In the genomic region with DNA sequence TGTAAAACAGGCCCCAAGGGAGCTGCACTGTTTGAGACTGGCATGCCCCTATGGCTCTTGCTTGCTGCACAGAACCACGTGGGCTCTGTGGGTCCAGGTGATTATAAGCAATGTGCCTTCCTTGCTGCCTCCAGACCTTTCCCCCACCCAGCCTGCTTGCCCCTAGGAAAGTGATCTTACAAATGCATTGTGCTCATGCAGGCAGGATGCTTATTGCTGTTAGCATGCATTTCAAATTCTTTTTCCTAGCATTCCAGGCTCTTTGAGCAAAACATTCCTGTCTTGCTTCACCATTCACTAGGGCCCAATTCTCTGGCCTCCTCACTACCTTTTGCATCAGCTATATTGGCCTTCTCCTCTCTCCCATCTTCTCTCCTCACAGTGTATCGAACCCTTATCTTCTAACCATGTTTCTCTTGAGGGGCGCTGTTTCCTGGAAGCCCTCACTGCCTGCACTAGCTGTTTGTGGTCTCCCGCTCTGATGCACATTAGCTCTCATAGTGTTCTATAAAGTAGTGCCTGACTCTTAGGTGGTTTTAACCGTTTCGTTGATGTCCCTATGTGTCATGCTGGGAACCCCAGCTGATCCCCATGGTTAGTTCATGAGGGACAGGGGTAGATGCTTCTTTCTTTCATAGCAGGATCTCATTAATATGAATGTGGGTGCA, we compare ENCODE assay signal across 18 cellular contexts.
DNase-seq lines count a peak whose midpoint lies in the region; ATAC-seq, FAIRE-seq and TF ChIP-seq lines count a peak whose summit lies in the region.
"Had no signal": no experiment of that assay in that cellular context is flagged by ENCODE, and none has a peak within 500 bp of the region (broad histone marks: within the 10 kb centered on the region; RNA-seq: fewer than 3 reads in every experiment).

No MANE protein-coding gene starts in this region.

- H3K4me3 ChIP-seq in NT2/D1 (ENCODE audit: insufficient read length, low read depth) (no peak overlapping the region), small intestine (ENCODE audit: low read depth in 1 of 2, low read length in 2 of 2) (no peak overlapping the region), BE2C (ENCODE audit: low read depth, low read length) (no peak overlapping the region)
- H3K4me3 ChIP-seq: K562 had no signal

- WGBS in small intestine, 3 donors = 89 to 91% (median 90%) methylated on average over 6 of the region's 6 CpGs

- DNase-seq in GM13976 (ENCODE audit: low spot score) (peak; percentile 6), NT2/D1 (ENCODE audit: low read depth, low spot score) (peak; percentile 22), small intestine (peak; percentile 24), HuH-7.5 (ENCODE audit: low spot score) (no peak), BE2C (no peak), anterior cingulate cortex (lab: John Stamatoyannopoulos, UW) (no peak)
- peak; percentile 22 for DNase-seq in activated naive CD8-positive, alpha-beta T cell treated with anti-CD3 and anti-CD28 coated beads, Interleukin-2, amount 50 U/mL, for 24 hours
- DNase-seq: COR-L47; dermis blood vessel endothelial cell; left cardiac atrium; MV-4-11; NCI-H187; nephron progenitor cell; stimulated activated CD4-positive, alpha-beta T cell treated with anti-CD3 and anti-CD28 coated beads, Interleukin-4, amount 100 ng/mL, for 4 hours had no signal

- no peaks in the 10 kb centered on the region for H3K27me3 Mint-ChIP-seq in activated naive CD8-positive, alpha-beta T cell treated with anti-CD3 and anti-CD28 coated beads, Interleukin-2, amount 50 U/mL, for 24 hours

- no peaks in the 10 kb centered on the region for H3K36me3 ChIP-seq in NT2/D1 (ENCODE audit: insufficient read depth, insufficient read length, low read length)
- peaks cover 0 to 2% of the 10 kb centered on the region in 2 donors for H3K36me3 ChIP-seq in small intestine (ENCODE audit: control insufficient read depth in 2 of 2, insufficient read depth in 2 of 2, low read length in 2 of 2)
- H3K36me3 ChIP-seq in BE2C = peaks cover 18% of the 10 kb centered on the region; the same call in 1 of the 2 replicates

- H3K27ac ChIP-seq in small intestine (ENCODE audit: low read depth in 1 of 2, low read length in 1 of 2) = no peak overlapping the region

- H3K36me3 Mint-ChIP-seq in activated naive CD8-positive, alpha-beta T cell treated with anti-CD3 and anti-CD28 coated beads, Interleukin-2, amount 50 U/mL, for 24 hours (ENCODE audit: low read depth) = peaks cover 4% of the 10 kb centered on the region

- peaks cover 40% of the 10 kb centered on the region for H3K4me1 Mint-ChIP-seq in activated naive CD8-positive, alpha-beta T cell treated with anti-CD3 and anti-CD28 coated beads, Interleukin-2, amount 50 U/mL, for 24 hours
- H3K4me1 Mint-ChIP-seq: nephron progenitor cell had no signal

- in situ Hi-C loops in GM13976 (cut with MboI; ENCODE audit: low sequenced_read_pairs, unreplicated experiment) = no loop called here

- H3K9ac ChIP-seq in NT2/D1 (ENCODE audit: insufficient read length, low read depth) = no peak overlapping the region

- peak; percentile 96 for ATAC-seq in activated naive CD8-positive, alpha-beta T cell treated with anti-CD3 and anti-CD28 coated beads, Interleukin-2, amount 50 U/mL, for 24 hours
- ATAC-seq: K562, left cardiac atrium, Panc1 had no signal

- peak overlapping the region; percentile 40 for H3K27ac Mint-ChIP-seq in activated naive CD8-positive, alpha-beta T cell treated with anti-CD3 and anti-CD28 coated beads, Interleukin-2, amount 50 U/mL, for 24 hours
- H3K27ac Mint-ChIP-seq: nephron progenitor cell, progenitor cell of endocrine pancreas had no signal

- H3K4me3 Mint-ChIP-seq in activated naive CD8-positive, alpha-beta T cell treated with anti-CD3 and anti-CD28 coated beads, Interleukin-2, amount 50 U/mL, for 24 hours = no peak overlapping the region
- H3K4me3 Mint-ChIP-seq: nephron progenitor cell had no signal

- H3K27me3 ChIP-seq in NT2/D1 (ENCODE audit: insufficient read depth, insufficient read length) (no peaks in the 10 kb centered on the region), small intestine (ENCODE audit: control insufficient read depth in 2 of 2, insufficient read depth in 2 of 2, low read length in 2 of 2) (no peaks in the 10 kb centered on the region), BE2C (no peaks in the 10 kb centered on the region)

- H3K4me1 ChIP-seq in NT2/D1 (ENCODE audit: insufficient read depth, insufficient read length) (no peaks in the 10 kb centered on the region), small intestine (ENCODE audit: control insufficient read depth in 2 of 2, insufficient read depth in 1 of 2, low read depth in 1 of 2, low read length in 1 of 2) (peaks cover 0 to 7% of the 10 kb centered on the region in 2 donors), BE2C (no peaks in the 10 kb centered on the region)

- H3K9me3 ChIP-seq in NT2/D1 (ENCODE audit: insufficient read depth, low read length) = no peaks in the 10 kb centered on the region
- H3K9me3 ChIP-seq in small intestine (ENCODE audit: control insufficient read depth, low read depth) = no peaks in the 10 kb centered on the region
- H3K9me3 ChIP-seq in BE2C = no peaks in the 10 kb centered on the region; the same call in 1 of the 2 replicates

- H3K9me3 Mint-ChIP-seq in activated naive CD8-positive, alpha-beta T cell treated with anti-CD3 and anti-CD28 coated beads, Interleukin-2, amount 50 U/mL, for 24 hours = no peaks in the 10 kb centered on the region
- H3K9me3 Mint-ChIP-seq: nephron progenitor cell had no signal

- no peak for FAIRE-seq in small intestine (lab: Jason Lieb, UNC)
- FAIRE-seq: bronchial epithelial cell, K562 had no signal

- no peak for TF ChIP-seq CTCF in GM13976 (IDR thresholded peaks at IDR 0.05; ENCODE audit: borderline replicate concordance, control extremely low read depth, extremely low read depth, insufficient read depth, missing control alignments)
- TF ChIP-seq CTCF in BE2C (IDR thresholded peaks at IDR 0.05; ENCODE audit: low read depth, low read length) = no peak

Comparison
In these comparisons a context has a peak if more than half of its experiments do, and no peak if none do; other contexts are left out.
1. DNase-seq: peak in GM13976 (single experiment), NT2/D1 (single experiment), activated naive CD8-positive, alpha-beta T cell treated with anti-CD3 and anti-CD28 coated beads, Interleukin-2, amount 50 U/mL, for 24 hours (single experiment) and small intestine (single experiment); none in HuH-7.5 (single experiment), BE2C (single experiment) and anterior cingulate cortex (0 of 58).